Comparison of ENCODE assay signal across 21 cellular contexts in genomic region chr14:24837280-24838046, GRCh38.
DNase-seq lines count a peak whose midpoint lies in the region; ATAC-seq and TF ChIP-seq lines count a peak whose summit lies in the region.
"Had no signal": no experiment of that assay in that cellular context is flagged by ENCODE, and none has a peak within 500 bp of the region (broad histone marks: within the 10 kb centered on the region; RNA-seq: fewer than 3 reads in every experiment).

No MANE protein-coding gene starts in this region.

- H3K36me3 ChIP-seq in RWPE2 (ENCODE audit: low read depth), result no peaks in the 10 kb centered on the region
- H3K36me3 ChIP-seq in H7 (replicated peaks; ENCODE audit: control insufficient read depth, insufficient read depth, low read length), result no peaks in the 10 kb centered on the region

- H3K4me3 ChIP-seq in RWPE2 (ENCODE audit: severe bottlenecking), result no peak overlapping the region
- H3K4me3 ChIP-seq in H7 (ENCODE audit: insufficient read depth, low read depth, low read length), result no peak overlapping the region
- H3K4me3 ChIP-seq: hepatocyte, testis had no signal

- H3K27me3 Mint-ChIP-seq in osteocyte (ENCODE audit: unreplicated experiment), result no peaks in the 10 kb centered on the region

- DNase-seq in EH (ENCODE audit: low read depth) (peak; percentile 73), RWPE2 (ENCODE audit: low spot score) (no peak), fibroblast of peridontal ligament (ENCODE audit: extremely low read depth) (peak; percentile 28), osteocyte (ENCODE audit: extremely low spot score, unreplicated experiment) (no peak), NCI-H446 treated with DMSO at 0.1 percent for 48 hours (lab: John Stamatoyannopoulos, UW) (no peak), H7 (no peak), OCI-M1 (lab: John Stamatoyannopoulos, UW) (no peak)
- DNase-seq: activated CD8-positive, alpha-beta T cell treated with anti-CD3 and anti-CD28 coated beads, Interleukin-2, amount 10 ng/mL, durations not matched to agents 7 days and 5 days; activated T-cell treated with anti-CD3 and anti-CD28 coated beads, Interleukin-2, amount 50 U/mL, for 72 hours; caudate nucleus; effector CD8-positive, alpha-beta T cell; NCI-H187 treated with DMSO at 0.1 percent for 48 hours; nucleus accumbens; SIG-M5; testis had no signal

- H3K9me3 Mint-ChIP-seq in osteocyte (ENCODE audit: unreplicated experiment), result peaks cover 6% of the 10 kb centered on the region
- H3K9me3 Mint-ChIP-seq: activated T-cell treated with anti-CD3 and anti-CD28 coated beads, Interleukin-2, amount 50 U/mL, for 72 hours; T-helper 1 cell treated with Interleukin-12 subunit alpha and Interleukin-12 subunit beta and Interleukin-4 antibody, amounts not matched to agents 30 μg/mL and 1 μg/mL, for 36 hours; WTC11 had no signal

- no peaks in the 10 kb centered on the region for H3K4me1 ChIP-seq in RWPE2 (ENCODE audit: insufficient read depth, poor library complexity, severe bottlenecking)
- H3K4me1 ChIP-seq: testis had no signal

- ATAC-seq in RWPE2 (ENCODE audit: low read depth) (peak; percentile 52; the same call in 1 of the 3 replicates), GM18519 (IDR thresholded peaks at IDR 0.05; ENCODE audit: low FRiP score, unreplicated experiment) (no peak)
- ATAC-seq: activated CD8-positive, alpha-beta T cell treated with anti-CD3 and anti-CD28 coated beads, Interleukin-2, amount 10 ng/mL, durations not matched to agents 7 days and 5 days; activated T-cell treated with anti-CD3 and anti-CD28 coated beads, Interleukin-2, amount 50 U/mL, for 72 hours; WTC11 had no signal

- TF ChIP-seq CTCF in RWPE2 (IDR thresholded peaks at IDR 0.05; ENCODE audit: poor library complexity, severe bottlenecking) (no peak), osteocyte (IDR thresholded peaks at IDR 0.05) (no peak)

- H3K36me3 Mint-ChIP-seq in osteocyte (ENCODE audit: unreplicated experiment), result peaks cover 5% of the 10 kb centered on the region
- H3K36me3 Mint-ChIP-seq: activated naive CD8-positive, alpha-beta T cell; WTC11 had no signal

- no peak overlapping the region for H3K27ac ChIP-seq in RWPE2 (ENCODE audit: poor library complexity, severe bottlenecking)
- H3K27ac ChIP-seq: testis had no signal

- peak overlapping the region; percentile 93 for H3K27ac Mint-ChIP-seq in osteocyte (ENCODE audit: unreplicated experiment)
- H3K27ac Mint-ChIP-seq: activated CD8-positive, alpha-beta T cell treated with anti-CD3 and anti-CD28 coated beads, Interleukin-2, amount 10 ng/mL, durations not matched to agents 7 days and 5 days; activated naive CD8-positive, alpha-beta T cell; activated T-cell treated with anti-CD3 and anti-CD28 coated beads, Interleukin-2, amount 50 U/mL, for 72 hours; B cell; T-helper 1 cell treated with Interleukin-12 subunit alpha and Interleukin-12 subunit beta and Interleukin-4 antibody, amounts not matched to agents 30 μg/mL and 1 μg/mL, for 36 hours; WTC11 had no signal

- no peak overlapping the region for H3K4me3 Mint-ChIP-seq in osteocyte (ENCODE audit: unreplicated experiment)
- H3K4me3 Mint-ChIP-seq: activated CD8-positive, alpha-beta T cell treated with anti-CD3 and anti-CD28 coated beads, Interleukin-2, amount 10 ng/mL, durations not matched to agents 7 days and 5 days; activated naive CD8-positive, alpha-beta T cell; activated T-cell treated with anti-CD3 and anti-CD28 coated beads, Interleukin-2, amount 50 U/mL, for 72 hours; B cell; T-helper 1 cell treated with Interleukin-12 subunit alpha and Interleukin-12 subunit beta and Interleukin-4 antibody, amounts not matched to agents 30 μg/mL and 1 μg/mL, for 36 hours; WTC11 had no signal

- no peaks in the 10 kb centered on the region for H3K9me3 ChIP-seq in RWPE2 (ENCODE audit: severe bottlenecking)
- H3K9me3 ChIP-seq: testis had no signal

- peaks cover 70% of the 10 kb centered on the region for H3K4me1 Mint-ChIP-seq in osteocyte (ENCODE audit: unreplicated experiment)
- H3K4me1 Mint-ChIP-seq: B cell had no signal

- peaks cover 6% of the 10 kb centered on the region for H3K27me3 ChIP-seq in RWPE2 (ENCODE audit: insufficient read depth, poor library complexity, severe bottlenecking)
- no peaks in the 10 kb centered on the region for H3K27me3 ChIP-seq in H7 (ENCODE audit: control insufficient read depth, insufficient read depth, low read length)
- H3K27me3 ChIP-seq: hepatocyte, testis had no signal

Comparison
In these comparisons a context has a peak if more than half of its experiments do, and no peak if none do; other contexts are left out.
1. DNase-seq: peak in EH (single experiment) and fibroblast of peridontal ligament (single experiment); none in RWPE2 (single experiment), osteocyte (single experiment), NCI-H446 treated with DMSO at 0.1 percent for 48 hours (single experiment), H7 (single experiment) and OCI-M1 (single experiment).